Comparison of ENCODE assay signal across 25 cellular contexts in genomic region chr7:149334930-149335329, GRCh38.
"Had no signal": no experiment of that assay in that cellular context is flagged by ENCODE, and none has a peak within 500 bp of the region (broad histone marks: within the 10 kb centered on the region; RNA-seq: fewer than 3 reads in every experiment).

No MANE protein-coding gene starts in this region.

- H3K9me3 ChIP-seq: transverse colon had no signal

- DNase-seq: effector memory CD4-positive, alpha-beta T cell; foreskin fibroblast; glutamatergic neuron; immature natural killer cell; kidney; left cardiac atrium; left ventricle myocardium superior; mesenchymal stem cell; midbrain; naive B cell; occipital lobe; pancreas; right cardiac atrium; stimulated activated CD4-positive, alpha-beta T cell treated with anti-CD3 and anti-CD28 coated beads, Interleukin-15, amount 100 ng/mL, for 24 hours; stimulated activated CD4-positive, alpha-beta T cell treated with anti-CD3 and anti-CD28 coated beads, Interleukin-1b, Interleukin-23, amount 100 ng/mL, for 48 hours; stimulated activated CD4-positive, alpha-beta T cell treated with anti-CD3 and anti-CD28 coated beads, Interleukin-4, amount 100 ng/mL, for 4 hours; stimulated activated naive CD4-positive, alpha-beta T cell; stomach; substantia nigra; transverse colon had no signal

- H3K4me1 ChIP-seq: gastroesophageal sphincter, pancreas, stomach, transverse colon had no signal

- FAIRE-seq: endometrium, kidney, pancreas had no signal

- H3K27ac ChIP-seq: gastroesophageal sphincter, pancreas, stomach, thoracic aorta, transverse colon had no signal

- H3K4me3 ChIP-seq: gastroesophageal sphincter, lung, pancreas, stomach, thoracic aorta, transverse colon had no signal

- H3K27me3 ChIP-seq: pancreas, stomach had no signal

- ATAC-seq: esophagus mucosa, gastroesophageal sphincter, left cardiac atrium, left ventricle myocardium superior, pancreas, right cardiac atrium had no signal

- H3K36me3 ChIP-seq: gastroesophageal sphincter, pancreas, stomach, thoracic aorta, transverse colon had no signal
